1 cellular context compared by ENCODE assay signal in genomic region chr3:52770581-52771333, GRCh38.
TF ChIP-seq lines count a peak whose summit lies in the region.

TSS of gene NEK4 (minus strand) at chr3:52770940. CDS start at chr3:52770746, 194 bp downstream.

TF ChIP-seq in HepG2, 621 proteins besides CTCF, POLR2A, EP300 and RAD21 (continued from another document and continues in another):
- TF ChIP-seq RNF219 (CRISPR knock-in tag; IDR thresholded peaks at IDR 0.05) = no peak
- TF ChIP-seq ZNF30 (CRISPR knock-in tag; IDR thresholded peaks at IDR 0.05) = no peak
- no peak for TF ChIP-seq ZNF672 (CRISPR knock-in tag; IDR thresholded peaks at IDR 0.05)
- no peak for TF ChIP-seq ESRRA (CRISPR knock-in tag; IDR thresholded peaks at IDR 0.05; ENCODE audit: low read depth)
- TF ChIP-seq MXI1 (IDR thresholded peaks at IDR 0.05; ENCODE audit: borderline replicate concordance, low read depth, low read length) = peak; percentile 85; the same call in 2 of the 3 replicates
- no peak for TF ChIP-seq FOXK2 (IDR thresholded peaks at IDR 0.05)
- TF ChIP-seq ZMYM4 (CRISPR knock-in tag; IDR thresholded peaks at IDR 0.05) = 0 out of 2 replicates have a peak, but pooled peaks have one; percentile 57
- TF ChIP-seq JDP2 (CRISPR knock-in tag; IDR thresholded peaks at IDR 0.05; ENCODE audit: borderline replicate concordance) = no peak
- TF ChIP-seq IKZF4 (CRISPR knock-in tag; IDR thresholded peaks at IDR 0.05; ENCODE audit: borderline replicate concordance, low read depth, not compliant biosample characterization) = peak; percentile 43
- TF ChIP-seq HNF4A (CRISPR knock-in tag; IDR thresholded peaks at IDR 0.05) = peak; percentile 39
- TF ChIP-seq MED8 (CRISPR knock-in tag; IDR thresholded peaks at IDR 0.05; ENCODE audit: insufficient replicate concordance) = peak; percentile 42
- no peak for TF ChIP-seq ZNF781 (CRISPR knock-in tag; IDR thresholded peaks at IDR 0.05; ENCODE audit: borderline replicate concordance, not compliant biosample characterization)
- TF ChIP-seq GABPB1 (CRISPR knock-in tag; IDR thresholded peaks at IDR 0.05) = peak; percentile 88
- TF ChIP-seq ZNF850 (CRISPR knock-in tag; conservative IDR thresholded peaks at IDR 0.05) = peak; percentile 90
- no peak for TF ChIP-seq ZNF281 (CRISPR knock-in tag; IDR thresholded peaks at IDR 0.05; ENCODE audit: borderline replicate concordance)
- 0 out of 2 replicates have a peak, but pooled peaks have one; percentile 17 for TF ChIP-seq ZNF614 (CRISPR knock-in tag; IDR thresholded peaks at IDR 0.05; ENCODE audit: borderline replicate concordance)
- TF ChIP-seq PRDM10 (CRISPR knock-in tag; IDR thresholded peaks at IDR 0.05; ENCODE audit: low read depth) = no peak
- peak; percentile 47; the same call in 1 of the 2 replicates for TF ChIP-seq ZNF691 (CRISPR knock-in tag; IDR thresholded peaks at IDR 0.05; ENCODE audit: borderline replicate concordance, low read depth)
- TF ChIP-seq ZNF615 (CRISPR knock-in tag; IDR thresholded peaks at IDR 0.05; ENCODE audit: borderline replicate concordance) = no peak
- TF ChIP-seq MAZ (IDR thresholded peaks at IDR 0.05; ENCODE audit: borderline replicate concordance, low read depth, low read length) = no peak
- peak; percentile 79 for TF ChIP-seq MAZ (CRISPR knock-in tag; IDR thresholded peaks at IDR 0.05; ENCODE audit: low read depth)
- TF ChIP-seq ZNF317 (CRISPR knock-in tag; IDR thresholded peaks at IDR 0.05) = peak; percentile 60
- TF ChIP-seq ZNF644 (CRISPR knock-in tag; IDR thresholded peaks at IDR 0.05; ENCODE audit: low read depth) = no peak
- TF ChIP-seq MXD3 (CRISPR knock-in tag; IDR thresholded peaks at IDR 0.05) = peak; percentile 78
- TF ChIP-seq ZNF674 (CRISPR knock-in tag; IDR thresholded peaks at IDR 0.05; ENCODE audit: low read depth) = no peak
- TF ChIP-seq ZNF543 (CRISPR knock-in tag; IDR thresholded peaks at IDR 0.05) = 0 out of 2 replicates have a peak, but pooled peaks have one; percentile 19
- 0 out of 2 replicates have a peak, but pooled peaks have one; percentile 68 for TF ChIP-seq ZNF746 (CRISPR knock-in tag; IDR thresholded peaks at IDR 0.05)
- TF ChIP-seq ZNF235 (CRISPR knock-in tag; IDR thresholded peaks at IDR 0.05; ENCODE audit: borderline replicate concordance) = peak; percentile 41; the same call in 1 of the 2 replicates
- TF ChIP-seq SSRP1 (CRISPR knock-in tag; IDR thresholded peaks at IDR 0.05) = no peak
- no peak for TF ChIP-seq NFIB (CRISPR knock-in tag; IDR thresholded peaks at IDR 0.05; ENCODE audit: borderline replicate concordance)
- no peak for TF ChIP-seq ATF5 (CRISPR knock-in tag; IDR thresholded peaks at IDR 0.05; ENCODE audit: low read depth)
- TF ChIP-seq TBP (CRISPR knock-in tag; IDR thresholded peaks at IDR 0.05) = 0 out of 2 replicates have a peak, but pooled peaks have one; percentile 44
- peak; percentile 87; the same call in 1 of the 2 replicates for TF ChIP-seq DMAP1 (CRISPR knock-in tag; IDR thresholded peaks at IDR 0.05)
- no peak for TF ChIP-seq ATF6 (CRISPR knock-in tag; conservative IDR thresholded peaks at IDR 0.05)
- no peak for TF ChIP-seq ZNF484 (CRISPR knock-in tag; IDR thresholded peaks at IDR 0.05; ENCODE audit: borderline replicate concordance, low read depth)
- peak; percentile 54 for TF ChIP-seq DR1 (CRISPR knock-in tag; IDR thresholded peaks at IDR 0.05)
- TF ChIP-seq GATAD2A (CRISPR knock-in tag; IDR thresholded peaks at IDR 0.05) = peak; percentile 54; the same call in 1 of the 2 replicates
- TF ChIP-seq AFF4 (CRISPR knock-in tag; IDR thresholded peaks at IDR 0.05) = no peak
- no peak for TF ChIP-seq CHD4 (IDR thresholded peaks at IDR 0.05; ENCODE audit: borderline replicate concordance, low read length)
- TF ChIP-seq ATRX (CRISPR knock-in tag; IDR thresholded peaks at IDR 0.05; ENCODE audit: borderline replicate concordance) = no peak
- no peak for TF ChIP-seq SATB2 (CRISPR knock-in tag; IDR thresholded peaks at IDR 0.05)
- TF ChIP-seq ZNF776 (CRISPR knock-in tag; IDR thresholded peaks at IDR 0.05) = no peak
- no peak for TF ChIP-seq LBX2 (CRISPR knock-in tag; IDR thresholded peaks at IDR 0.05; ENCODE audit: borderline replicate concordance)
- TF ChIP-seq ZNF772 (CRISPR knock-in tag; IDR thresholded peaks at IDR 0.05) = no peak; the same call in 1 of the 2 replicates
